In the genomic region with DNA sequence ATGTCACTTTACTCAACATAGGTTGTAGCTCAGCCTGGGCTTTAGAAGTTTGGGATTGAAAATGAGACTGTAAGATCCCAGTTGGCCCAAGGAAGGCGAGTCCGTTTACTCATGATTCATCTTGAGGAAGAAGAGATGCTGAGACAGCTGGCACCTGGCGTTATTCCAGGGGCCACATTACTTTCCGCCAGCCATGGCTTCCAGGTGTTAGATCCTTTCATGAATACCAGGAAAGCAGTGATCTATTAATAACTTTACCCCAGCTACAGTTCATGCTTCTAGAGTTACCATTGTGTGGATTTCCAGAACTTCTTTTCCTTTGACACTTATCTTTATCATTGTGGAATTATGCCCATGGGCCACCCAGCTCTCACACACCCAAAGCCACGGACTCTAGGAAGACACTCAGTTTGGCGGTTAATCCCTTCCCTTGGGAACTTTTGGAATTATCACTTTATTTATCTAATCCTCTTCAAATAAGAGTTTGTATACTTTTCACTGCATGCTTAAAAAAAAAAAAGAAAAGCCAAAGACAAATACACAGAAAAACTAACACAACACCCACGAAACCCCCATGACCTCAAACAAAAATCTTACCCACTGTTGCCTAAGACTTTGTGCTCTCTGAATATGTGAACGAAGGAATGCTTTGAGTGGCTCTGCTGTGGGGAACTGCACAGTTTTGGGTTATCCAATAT, we compare ENCODE assay signal across 15 cellular contexts. TPM values are rescaled to one million over a fixed set of nuclear protein-coding genes. Genes with fewer than 3 reads are reported as not detected.
A peak's percentile ranks its signal among the peaks of the same experiment; 100 is the strongest.
DNase-seq lines count a peak whose midpoint lies in the region; ATAC-seq, FAIRE-seq and TF ChIP-seq lines count a peak whose summit lies in the region.
"Had no signal": no experiment of that assay in that cellular context is flagged by ENCODE, and none has a peak within 500 bp of the region (broad histone marks: within the 10 kb centered on the region; RNA-seq: fewer than 3 reads in every experiment).

No MANE protein-coding gene starts in this region.

- no peak overlapping the region for H3K4me3 Mint-ChIP-seq in brain
- H3K4me3 Mint-ChIP-seq: naive B cell had no signal

- H3K27me3 Mint-ChIP-seq in brain: peaks cover 5% of the 10 kb centered on the region

- TF ChIP-seq RAD21 in SK-N-SH (IDR thresholded peaks at IDR 0.05; ENCODE audit: low read length): no peak
- TF ChIP-seq RAD21 in liver (IDR thresholded peaks at IDR 0.05): peak; percentile 21 to 27

- H3K36me3 Mint-ChIP-seq in brain: peaks cover 17% of the 10 kb centered on the region
- H3K36me3 Mint-ChIP-seq: naive B cell had no signal

- H3F3A ChIP-seq in SK-N-SH (replicated peaks; ENCODE audit: insufficient read depth): peaks cover 37% of the 10 kb centered on the region

- H2AFZ ChIP-seq in SK-N-SH (ENCODE audit: low read depth): no peak overlapping the region

- ATAC-seq in SK-N-SH treated with all-trans-retinoic acid at 6 μM for 48 hours (no peak), GM21367 (IDR thresholded peaks at IDR 0.05; ENCODE audit: unreplicated experiment) (no peak), GM18907 (IDR thresholded peaks at IDR 0.05; ENCODE audit: unreplicated experiment) (no peak)

- no peak overlapping the region for H3K9ac ChIP-seq in SK-N-SH
- no peak overlapping the region for H3K9ac ChIP-seq in liver (ENCODE audit: low read depth in 1 of 2, low read length in 2 of 2)

- FAIRE-seq in urothelium cell line (lab: Jason Lieb, UNC): no peak
- FAIRE-seq: GM18507 had no signal

- POLR2A ChIA-PET in SK-N-SH (lab: Yijun Ruan, JAX): no interaction called here

- peaks cover 0 to 8% (median 0%) of the 10 kb centered on the region in 5 experiments for H3K9me3 Mint-ChIP-seq in brain
- H3K9me3 Mint-ChIP-seq: naive B cell had no signal

- H3K4me1 ChIP-seq in SK-N-SH (ENCODE audit: control insufficient read depth in 1 of 2, insufficient read depth in 2 of 2, low read depth in 1 of 2, low read length in 1 of 2): peaks cover 0 to 39% of the 10 kb centered on the region in 2 experiments
- peaks cover 10 to 51% (median 20%) of the 10 kb centered on the region in 4 donors for H3K4me1 ChIP-seq in liver (ENCODE audit: control insufficient read depth in 4 of 4, insufficient read depth in 4 of 4, low read length in 3 of 4)

- H3K27ac ChIP-seq in SK-N-SH (ENCODE audit: low read depth in 2 of 2, low read length in 1 of 2) (peak overlapping the region in 1 of 2 experiments; percentile 94; a peak in 2 of 4 replicates), liver (ENCODE audit: low read depth in 1 of 2, low read length in 2 of 2) (peak overlapping the region in 1 of 2 donors; percentile 26)

- H3K4me3 ChIP-seq in SK-N-SH (ENCODE audit: low read depth in 2 of 2, low read length in 1 of 2) (no peak overlapping the region), liver (ENCODE audit: low read depth in 1 of 3, low read length in 3 of 3) (no peak overlapping the region)

- no peaks in the 10 kb centered on the region for H3K9me2 ChIP-seq in SK-N-SH

- TF ChIP-seq CTCF in SK-N-SH (IDR thresholded peaks at IDR 0.05): no peak
- no peak for TF ChIP-seq CTCF in brain (conservative IDR thresholded peaks at IDR 0.05)
- TF ChIP-seq CTCF in liver (IDR thresholded peaks at IDR 0.05; ENCODE audit: low read depth, low read length, missing input control): no peak

- H3K36me3 ChIP-seq in SK-N-SH (replicated peaks in 1 of 2; ENCODE audit: control insufficient read depth in 1 of 2, insufficient read depth in 2 of 2, low read length in 1 of 2) (peaks cover 1 to 7% of the 10 kb centered on the region in 2 experiments), liver (ENCODE audit: control insufficient read depth in 4 of 4, insufficient read depth in 3 of 4, low read depth in 1 of 4, low read length in 3 of 4) (no peaks in the 10 kb centered on the region)

- no peaks in the 10 kb centered on the region for H3K9me3 ChIP-seq in SK-N-SH
- no peaks in the 10 kb centered on the region for H3K9me3 ChIP-seq in liver (ENCODE audit: control insufficient read depth in 4 of 4, low read length in 3 of 4)

- H3K27ac Mint-ChIP-seq in brain: peak overlapping the region; percentile 27 to 84 (median 56)

- CTCF ChIA-PET in SK-N-SH (lab: Yijun Ruan, JAX): no interaction called here

- H3K4me2 ChIP-seq in SK-N-SH: 0 out of 2 replicates have a peak overlapping the region, but pooled peaks have one; percentile 17

- H3K27me3 ChIP-seq in SK-N-SH (ENCODE audit: insufficient read depth) (no peaks in the 10 kb centered on the region), liver (ENCODE audit: control insufficient read depth in 4 of 4, insufficient read depth in 4 of 4, low read length in 3 of 4) (no peaks in the 10 kb centered on the region)

- DNase-seq in SK-N-SH: no peak
- peak; percentile 76 for DNase-seq in urothelium cell line (ENCODE audit: low spot score)
- DNase-seq in OCI-M2 (lab: John Stamatoyannopoulos, UW; ENCODE audit: unreplicated experiment): no peak
- DNase-seq: activated CD4-positive, CD25-positive, alpha-beta regulatory T cell; EL; naive B cell; NCI-H2081 treated with DMSO at 0.1 percent for 48 hours; SHP77 treated with DMSO at 0.1 percent for 48 hours; stimulated activated naive CD4-positive, alpha-beta T cell had no signal

- H4K20me1 ChIP-seq in SK-N-SH (ENCODE audit: insufficient read depth): peaks cover 51% of the 10 kb centered on the region

- TF ChIP-seq EP300 in SK-N-SH (IDR thresholded peaks at IDR 0.05; ENCODE audit: borderline replicate concordance in 1 of 2, low read depth in 1 of 2, low read length in 1 of 2): no peak

- H3K4me1 Mint-ChIP-seq in brain: peaks cover 78% of the 10 kb centered on the region
- H3K4me1 Mint-ChIP-seq: naive B cell had no signal

- H3K79me2 ChIP-seq in SK-N-SH (ENCODE audit: insufficient read depth): peaks cover 93% of the 10 kb centered on the region

- 43% methylated on average over 8 of the region's 8 CpGs for WGBS in SK-N-SH (ENCODE audit: low lambda C conversion rate)
- WGBS in liver: 52% methylated on average over 8 of the region's 8 CpGs

TF ChIP-seq in SK-N-SH, 30 proteins besides CTCF, POLR2A, EP300 and RAD21 (continues in another document):
- no peak for TF ChIP-seq FOXM1 (IDR thresholded peaks at IDR 0.05; ENCODE audit: low read depth)
- TF ChIP-seq, protein P1, sequence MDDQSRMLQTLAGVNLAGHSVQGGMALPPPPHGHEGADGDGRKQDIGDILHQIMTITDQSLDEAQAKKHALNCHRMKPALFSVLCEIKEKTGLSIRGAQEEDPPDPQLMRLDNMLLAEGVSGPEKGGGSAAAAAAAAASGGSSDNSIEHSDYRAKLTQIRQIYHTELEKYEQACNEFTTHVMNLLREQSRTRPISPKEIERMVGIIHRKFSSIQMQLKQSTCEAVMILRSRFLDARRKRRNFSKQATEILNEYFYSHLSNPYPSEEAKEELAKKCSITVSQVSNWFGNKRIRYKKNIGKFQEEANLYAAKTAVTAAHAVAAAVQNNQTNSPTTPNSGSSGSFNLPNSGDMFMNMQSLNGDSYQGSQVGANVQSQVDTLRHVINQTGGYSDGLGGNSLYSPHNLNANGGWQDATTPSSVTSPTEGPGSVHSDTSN (IDR thresholded peaks at IDR 0.05): peak; percentile 39
- peak; percentile 75 for TF ChIP-seq TCF12 (IDR thresholded peaks at IDR 0.05)
- no peak for TF ChIP-seq GABPA (IDR thresholded peaks at IDR 0.05; ENCODE audit: low read depth)
- TF ChIP-seq FOSL2 (IDR thresholded peaks at IDR 0.05; ENCODE audit: borderline replicate concordance, low read depth): peak; percentile 28; the same call in 1 of the 2 replicates

TF ChIP-seq in SK-N-SH treated with all-trans-retinoic acid at 6 μM for 48 hours, 23 proteins besides CTCF, POLR2A, EP300 and RAD21 (continues in another document):
- TF ChIP-seq OSR1 (CRISPR knock-in tag; IDR thresholded peaks at IDR 0.05) (no peak), ESRRG (CRISPR knock-in tag; IDR thresholded peaks at IDR 0.05) (no peak), RARB (CRISPR knock-in tag; IDR thresholded peaks at IDR 0.05) (no peak), PPARA (CRISPR knock-in tag; IDR thresholded peaks at IDR 0.05; ENCODE audit: borderline replicate concordance) (no peak), ZNF70 (CRISPR knock-in tag; IDR thresholded peaks at IDR 0.05) (no peak), TCF4 (CRISPR knock-in tag; IDR thresholded peaks at IDR 0.05; ENCODE audit: borderline replicate concordance) (no peak), ZC3H10 (CRISPR knock-in tag; IDR thresholded peaks at IDR 0.05) (no peak), ZFP30 (CRISPR knock-in tag; IDR thresholded peaks at IDR 0.05) (no peak), ISL1 (CRISPR knock-in tag; IDR thresholded peaks at IDR 0.05) (no peak), BACH2 (CRISPR knock-in tag; IDR thresholded peaks at IDR 0.05; ENCODE audit: borderline replicate concordance) (no peak), ARNTL (CRISPR knock-in tag; IDR thresholded peaks at IDR 0.05; ENCODE audit: borderline replicate concordance, low read depth) (no peak)

TF ChIP-seq in liver, 16 proteins besides CTCF, POLR2A, EP300 and RAD21 (continues in another document):
- peak; percentile 66 to 81 for TF ChIP-seq RXRA (IDR thresholded peaks at IDR 0.05)
- no peak for TF ChIP-seq TAF1 (conservative IDR thresholded peaks at IDR 0.05)
- TF ChIP-seq YY1 (IDR thresholded peaks at IDR 0.05): peak; percentile 25
- peak; percentile 48 for TF ChIP-seq FOXA2 (IDR thresholded peaks at IDR 0.05)
- TF ChIP-seq GABPA (IDR thresholded peaks at IDR 0.05 in 1 of 2, conservative IDR thresholded peaks at IDR 0.05 in 1 of 2): no peak
- peak; percentile 51 to 69 for TF ChIP-seq HNF4A (conservative IDR thresholded peaks at IDR 0.05)
- TF ChIP-seq, protein P2, sequence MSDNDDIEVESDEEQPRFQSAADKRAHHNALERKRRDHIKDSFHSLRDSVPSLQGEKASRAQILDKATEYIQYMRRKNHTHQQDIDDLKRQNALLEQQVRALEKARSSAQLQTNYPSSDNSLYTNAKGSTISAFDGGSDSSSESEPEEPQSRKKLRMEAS (IDR thresholded peaks at IDR 0.05): peak; percentile 45
- no peak for TF ChIP-seq JUND (IDR thresholded peaks at IDR 0.05)

RNA-seq across cellular contexts. Expression of a gene that starts 26.9 kb away (rescaled TPM):
- 53.2 and 59.5 TPM in 2 replicates for polyA plus RNA-seq in SK-N-SH (2012; rRNA removed)
- polyA plus RNA-seq in SK-N-SH (2012; cell fraction: cytosol; rRNA removed): 59.7 and 67.7 TPM in 2 replicates
- 61.9 and 72.1 TPM in 2 replicates for polyA plus RNA-seq in SK-N-SH (2012; cell fraction: nucleus; rRNA removed)
- 13.1 TPM for polyA plus RNA-seq in brain (ENCODE audit: insufficient read depth, low read depth, low replicate concordance)
- total RNA-seq in liver: 10 to 100 TPM; 12.5 to 21.4 TPM
- 10 to 100 TPM in 1 of 2 donors, 1 to 10 TPM in 1; 7.8 to 10.3 TPM for polyA plus RNA-seq in liver
